In genomic region chr6:16712931-16713484, GRCh38 we compare ENCODE assay signal across 8 cellular contexts. TPM values are rescaled to one million over a fixed set of nuclear protein-coding genes. Genes with fewer than 3 reads are reported as not detected.
DNase-seq lines count a peak whose midpoint lies in the region; ATAC-seq and TF ChIP-seq lines count a peak whose summit lies in the region.

No MANE protein-coding gene starts in this region.

- no peak for TF ChIP-seq POLR2A in vagina (IDR thresholded peaks at IDR 0.05)

- DNase-seq in SW480 (ENCODE audit: low spot score) (peak; percentile 95), vagina (ENCODE audit: extremely low spot score in 2 of 2) (no peak)
- DNase-seq in effector memory CD4-positive, alpha-beta T cell = no peak
- no peak for DNase-seq in NK-92 treated with Interleukin-12 subunit alpha and Interleukin-12 subunit beta, amount 100 ng/mL, for 24 hours (lab: John Stamatoyannopoulos, UW)

- peak overlapping the region in 1 of 2 donors; percentile 7 for H3K9ac ChIP-seq in mucosa of rectum (ENCODE audit: low read depth in 1 of 2, low read length in 2 of 2)

- H3K9me3 ChIP-seq in effector memory CD4-positive, alpha-beta T cell (ENCODE audit: control insufficient read depth, low read length) = no peaks in the 10 kb centered on the region
- H3K9me3 ChIP-seq in mucosa of rectum (ENCODE audit: control insufficient read depth in 2 of 2, low read length in 2 of 2) (no peaks in the 10 kb centered on the region), vagina (no peaks in the 10 kb centered on the region)

- peaks cover 10% of the 10 kb centered on the region for H3K4me1 ChIP-seq in effector memory CD4-positive, alpha-beta T cell (ENCODE audit: control insufficient read depth, insufficient read depth, low read length, poor library complexity, severe bottlenecking)
- H3K4me1 ChIP-seq in mucosa of rectum (ENCODE audit: control insufficient read depth in 2 of 2, insufficient read depth in 2 of 2, low read length in 2 of 2) (peaks cover 0 to 8% of the 10 kb centered on the region in 2 donors), vagina (peaks cover 48% of the 10 kb centered on the region)

- H3K27ac ChIP-seq in 22Rv1 (peak overlapping the region; percentile 57), mucosa of rectum (ENCODE audit: low read depth in 2 of 2, low read length in 2 of 2) (peak overlapping the region; percentile 66 to 71), vagina (peak overlapping the region; percentile 81)
- H3K27ac ChIP-seq in effector memory CD4-positive, alpha-beta T cell (ENCODE audit: insufficient read depth, low read length, poor library complexity, severe bottlenecking) = peak overlapping the region; percentile 68

- peak overlapping the region; percentile 32 for H3K4me3 ChIP-seq in effector memory CD4-positive, alpha-beta T cell (ENCODE audit: insufficient read depth, low read depth, low read length, poor library complexity, severe bottlenecking)
- peak overlapping the region in 1 of 2 donors; percentile 13 for H3K4me3 ChIP-seq in mucosa of rectum (ENCODE audit: low read length in 2 of 2)
- H3K4me3 ChIP-seq in vagina = peak overlapping the region in 1 of 2 donors; percentile 28

- intact Hi-C loops in vagina (cut with DNase I) = no loop called here

- ATAC-seq in HG03354 (IDR thresholded peaks at IDR 0.05; ENCODE audit: poor library complexity, severe bottlenecking, unreplicated experiment) = peak; percentile 54

- no peak for TF ChIP-seq CTCF in 22Rv1 (IDR thresholded peaks at IDR 0.05)
- peak; percentile 62 for TF ChIP-seq CTCF in GM12872 (IDR thresholded peaks at IDR 0.05; ENCODE audit: insufficient read depth, low read depth, low read length)
- TF ChIP-seq CTCF in vagina (IDR thresholded peaks at IDR 0.05) = peak in 1 of 3 experiments; percentile 22

- H3K27me3 ChIP-seq in effector memory CD4-positive, alpha-beta T cell (replicated peaks; ENCODE audit: control insufficient read depth, insufficient read depth, low read length, poor library complexity, severe bottlenecking) = no peaks in the 10 kb centered on the region
- no peaks in the 10 kb centered on the region for H3K27me3 ChIP-seq in mucosa of rectum (ENCODE audit: control insufficient read depth in 2 of 2, insufficient read depth in 2 of 2, low read length in 2 of 2)
- no peaks in the 10 kb centered on the region for H3K27me3 ChIP-seq in vagina

- no peaks in the 10 kb centered on the region for H3K36me3 ChIP-seq in effector memory CD4-positive, alpha-beta T cell (ENCODE audit: control insufficient read depth, insufficient read depth, low read length)
- H3K36me3 ChIP-seq in mucosa of rectum (ENCODE audit: control insufficient read depth in 2 of 2, insufficient read depth in 2 of 2, low read length in 2 of 2) = no peaks in the 10 kb centered on the region
- H3K36me3 ChIP-seq in vagina = no peaks in the 10 kb centered on the region

RNA-seq across cellular contexts. Expression of gene ATXN1, which starts 48.3 kb away (rescaled TPM):
- total RNA-seq in vagina = 43.2 TPM
